In the genomic region with DNA sequence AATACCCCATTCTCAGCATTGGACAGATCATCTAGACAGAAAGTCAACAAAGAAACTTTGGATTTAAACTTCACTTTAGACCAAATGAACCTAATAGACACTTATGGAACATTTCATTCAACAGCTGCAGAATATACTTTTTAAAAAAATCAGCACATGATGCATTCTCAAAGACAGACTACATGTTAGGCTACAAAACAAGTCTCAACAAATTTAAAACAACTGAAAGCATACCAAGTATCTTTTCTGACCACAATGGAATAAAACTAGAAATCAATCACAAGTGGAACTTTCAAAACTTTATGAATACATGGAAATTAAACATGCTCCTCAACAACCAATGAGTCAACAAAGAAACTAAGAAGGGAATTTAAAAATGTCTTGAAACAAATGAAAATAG, we compare ENCODE assay signal across 23 cellular contexts. TPM values are rescaled to one million over a fixed set of nuclear protein-coding genes. Genes with fewer than 3 reads are reported as not detected.
DNase-seq lines count a peak whose midpoint lies in the region; ATAC-seq, FAIRE-seq and TF ChIP-seq lines count a peak whose summit lies in the region.
"Had no signal": no experiment of that assay in that cellular context is flagged by ENCODE, and none has a peak within 500 bp of the region (broad histone marks: within the 10 kb centered on the region; RNA-seq: fewer than 3 reads in every experiment).

No MANE protein-coding gene starts in this region.

- DNase-seq in A549 (ENCODE audit: low read depth in 1 of 2, low spot score in 1 of 2), result no peak
- DNase-seq in astrocyte (ENCODE audit: low read depth), result no peak
- DNase-seq in epithelial cell of esophagus (ENCODE audit: low read depth), result peak; percentile 43
- no peak for DNase-seq in keratinocyte (ENCODE audit: low read depth, low spot score)
- no peak for DNase-seq in GM10266 (ENCODE audit: extremely low spot score)
- DNase-seq: 8988T; AML-193; Caco-2; Calu3; CD4-positive, alpha-beta T cell; CD8-positive, alpha-beta T cell; DMS79 treated with DMSO at 0.1 percent for 48 hours; GF-D8 had no signal

- TF ChIP-seq RAD21 in A549 (conservative IDR thresholded peaks at IDR 0.05 in 1 of 2, IDR thresholded peaks at IDR 0.05 in 1 of 2), result no peak

- no peaks in the 10 kb centered on the region for H3K4me1 Mint-ChIP-seq in astrocyte (ENCODE audit: low read depth, unreplicated experiment)
- H3K4me1 Mint-ChIP-seq: B cell had no signal

- 0 out of 3 replicates have a peak, but pooled peaks cover 2% of the 10 kb centered on the region for H3K9me3 ChIP-seq in A549
- no peaks in the 10 kb centered on the region for H3K9me3 ChIP-seq in astrocyte (ENCODE audit: insufficient read depth, low read depth, low read length)
- H3K9me3 ChIP-seq in keratinocyte (ENCODE audit: control insufficient read depth, low read depth, low read length), result no peaks in the 10 kb centered on the region
- H3K9me3 ChIP-seq: Caco-2 had no signal

- dilution Hi-C loops in keratinocyte (cut with MboI; ENCODE audit: extremely low pct_ligation_motif_present, low sequenced_read_pairs), result no loop called here

- H3K27ac Mint-ChIP-seq in astrocyte (ENCODE audit: unreplicated experiment), result no peak overlapping the region
- H3K27ac Mint-ChIP-seq: B cell; CD4-positive, alpha-beta T cell; CD8-positive, alpha-beta T cell had no signal

- no peaks in the 10 kb centered on the region for H3K9me1 ChIP-seq in keratinocyte (ENCODE audit: control insufficient read depth, extremely low read depth, insufficient read depth, low read length)

- H3K27me3 ChIP-seq in astrocyte (ENCODE audit: insufficient read depth, low read length), result no peaks in the 10 kb centered on the region
- no peaks in the 10 kb centered on the region for H3K27me3 ChIP-seq in keratinocyte (ENCODE audit: control insufficient read depth, extremely low read depth, insufficient read depth, low read length)
- H3K27me3 ChIP-seq: BLaER1 treated with 17β-estradiol and CSF1 and Interleukin-3, amounts not matched to agents 10 nM and 100 nM had no signal

- no peak for ATAC-seq in A549
- no peak for ATAC-seq in HG03139 (IDR thresholded peaks at IDR 0.05; ENCODE audit: unreplicated experiment)
- ATAC-seq in GM21360 (IDR thresholded peaks at IDR 0.05; ENCODE audit: unreplicated experiment), result no peak
- ATAC-seq: CD8-positive, alpha-beta T cell; GM12878 had no signal

- no peak overlapping the region for H3K4me2 ChIP-seq in A549
- no peak overlapping the region for H3K4me2 ChIP-seq in astrocyte (ENCODE audit: low read length)
- H3K4me2 ChIP-seq in keratinocyte (ENCODE audit: control insufficient read depth, extremely low read depth, insufficient read depth, low read depth, low read length), result peak overlapping the region; percentile 32
- H3K4me2 ChIP-seq: BLaER1 treated with 17β-estradiol and CSF1 and Interleukin-3, amounts not matched to agents 10 nM and 100 nM had no signal

- H3K4me3 Mint-ChIP-seq in astrocyte (ENCODE audit: unreplicated experiment), result no peak overlapping the region
- H3K4me3 Mint-ChIP-seq: B cell; CD4-positive, alpha-beta T cell; CD8-positive, alpha-beta T cell had no signal

- H3K4me3 ChIP-seq in A549 (no peak overlapping the region), astrocyte (ENCODE audit: insufficient read depth, low read depth, low read length) (no peak overlapping the region), epithelial cell of esophagus (ENCODE audit: low read length) (no peak overlapping the region), keratinocyte (ENCODE audit: control insufficient read depth in 2 of 3, extremely low read depth in 1 of 3, insufficient read depth in 2 of 3, low read depth in 1 of 3, low read length in 3 of 3) (no peak overlapping the region)
- H3K4me3 ChIP-seq: BLaER1 treated with 17β-estradiol and CSF1 and Interleukin-3, amounts not matched to agents 10 nM and 100 nM; GM12878 had no signal

- H3K36me3 ChIP-seq in astrocyte (ENCODE audit: insufficient read depth, low read length) (no peaks in the 10 kb centered on the region), keratinocyte (ENCODE audit: control insufficient read depth in 2 of 2, extremely low read depth in 1 of 2, insufficient read depth in 2 of 2, low read length in 2 of 2) (no peaks in the 10 kb centered on the region)
- H3K36me3 ChIP-seq: BLaER1 treated with 17β-estradiol and CSF1 and Interleukin-3, amounts not matched to agents 10 nM and 100 nM had no signal

- peaks cover 4% of the 10 kb centered on the region for H3K27me3 Mint-ChIP-seq in astrocyte (ENCODE audit: low read depth, unreplicated experiment)

- TF ChIP-seq EP300 in A549 (IDR thresholded peaks at IDR 0.05), result no peak

- peaks cover 3% of the 10 kb centered on the region for H3K9me3 Mint-ChIP-seq in astrocyte (ENCODE audit: unreplicated experiment)
- H3K9me3 Mint-ChIP-seq: CD4-positive, alpha-beta T cell had no signal

- H4K20me1 ChIP-seq in astrocyte (ENCODE audit: insufficient read depth, low read length) (no peaks in the 10 kb centered on the region), keratinocyte (ENCODE audit: control insufficient read depth, extremely low read depth, insufficient read depth, low read length) (no peaks in the 10 kb centered on the region)
- H4K20me1 ChIP-seq: BLaER1 treated with 17β-estradiol and CSF1 and Interleukin-3, amounts not matched to agents 10 nM and 100 nM had no signal

- H2AFZ ChIP-seq in astrocyte (ENCODE audit: low read depth, low read length), result no peak overlapping the region
- H2AFZ ChIP-seq in keratinocyte (ENCODE audit: control insufficient read depth, low read length), result peak overlapping the region; percentile 22

- H3K9ac ChIP-seq in astrocyte (ENCODE audit: low read length), result no peak overlapping the region
- no peak overlapping the region for H3K9ac ChIP-seq in keratinocyte (ENCODE audit: control insufficient read depth, extremely low read depth, insufficient read depth, low read length)
- H3K9ac ChIP-seq: BLaER1 treated with 17β-estradiol and CSF1 and Interleukin-3, amounts not matched to agents 10 nM and 100 nM had no signal

- POLR2A ChIA-PET in A549 (lab: Yijun Ruan, JAX), result no interaction called here

- H3K4me1 ChIP-seq in A549 (no peaks in the 10 kb centered on the region), astrocyte (ENCODE audit: insufficient read depth, low read length) (no peaks in the 10 kb centered on the region), keratinocyte (ENCODE audit: control insufficient read depth, extremely low read depth, insufficient read depth, low read length) (peaks cover 5% of the 10 kb centered on the region)
- H3K4me1 ChIP-seq: Caco-2 had no signal

- TF ChIP-seq POLR2A in A549 (IDR thresholded peaks at IDR 0.05; ENCODE audit: low read length), result no peak

- H3K27ac ChIP-seq in A549, result no peak overlapping the region
- H3K27ac ChIP-seq in astrocyte (ENCODE audit: low read depth, low read length), result no peak overlapping the region
- H3K27ac ChIP-seq in keratinocyte (ENCODE audit: control insufficient read depth, insufficient read depth, low read length), result no peak overlapping the region
- H3K27ac ChIP-seq: BLaER1 treated with 17β-estradiol and CSF1 and Interleukin-3, amounts not matched to agents 10 nM and 100 nM; C4-2B had no signal

- H3K79me2 ChIP-seq in astrocyte (ENCODE audit: insufficient read depth, low read length), result no peaks in the 10 kb centered on the region
- no peaks in the 10 kb centered on the region for H3K79me2 ChIP-seq in keratinocyte (ENCODE audit: control insufficient read depth, insufficient read depth, low read length)

- CTCF ChIA-PET in A549 (lab: Yijun Ruan, JAX), result interaction anchor here (6.1 kb wide), 1 partner anchor 13 kb away, joined by 45 read pairs; no protein-coding TSS in a partner anchor

- no peaks in the 10 kb centered on the region for H3K36me3 Mint-ChIP-seq in astrocyte (ENCODE audit: low read depth, unreplicated experiment)
- H3K36me3 Mint-ChIP-seq: CD8-positive, alpha-beta T cell had no signal

- no peak for TF ChIP-seq CTCF in A549 (IDR thresholded peaks at IDR 0.05)
- TF ChIP-seq CTCF in astrocyte (IDR thresholded peaks at IDR 0.05; ENCODE audit: insufficient read depth, low read depth, low read length), result no peak
- TF ChIP-seq CTCF in epithelial cell of esophagus (IDR thresholded peaks at IDR 0.05; ENCODE audit: insufficient read depth, low read depth, low read length, missing control alignments), result no peak
- no peak for TF ChIP-seq CTCF in keratinocyte (optimal IDR thresholded peaks at IDR 0.05 in 1 of 3, IDR thresholded peaks at IDR 0.05 in 1 of 3, conservative IDR thresholded peaks at IDR 0.05 in 1 of 3; ENCODE audit: extremely low read depth in 1 of 3, insufficient read depth in 2 of 3, low read length in 3 of 3)
- TF ChIP-seq CTCF in GM10266 (IDR thresholded peaks at IDR 0.05; ENCODE audit: control insufficient read depth, insufficient read depth, low read depth, missing control alignments), result no peak

- FAIRE-seq in A549 (lab: Jason Lieb, UNC) (peak; percentile 7), astrocyte (lab: Jason Lieb, UNC) (peak; percentile 9), keratinocyte (lab: Jason Lieb, UNC) (no peak)
- FAIRE-seq: A204.1, D721Med, GM12878, GM12892, GM18507 had no signal

RNA-seq across cellular contexts. Expression of gene SERP1, which starts 37.9 kb away (rescaled TPM):
- 78.6 and 94.7 TPM in 2 replicates for polyA plus RNA-seq in A549 (2011; rRNA removed)
- 128 and 156 TPM in 2 replicates for polyA plus RNA-seq in A549 (2012; cell fraction: cytosol; rRNA removed)
- 92.5 and 165 TPM in 2 replicates for polyA plus RNA-seq in A549 (2012; cell fraction: nucleus; rRNA removed)
- polyA plus RNA-seq in A549 (2017; fragmentation: RNase III; extraction: RNeasy Plus Mini Kit Qiagen cat#74134 plus additional on column Dnase treatment), result 82.9 to 85.8 TPM (median 84.3 TPM) in 3 replicates
- polyA minus RNA-seq in A549 (2011; rRNA and poly(A)+ RNA removed), result 32.5 and 39.1 TPM in 2 replicates
- total RNA-seq in astrocyte, result 119 and 131 TPM in 2 replicates
- 56.2 to 84.2 TPM (median 61.8 TPM) in 3 replicates for polyA plus RNA-seq in keratinocyte
- 69.5 TPM for polyA plus RNA-seq in keratinocyte (2011; ENCODE audit: low read depth)
- polyA plus RNA-seq in keratinocyte (2011; cell fraction: cytosol; rRNA removed), result 55.0 and 91.6 TPM in 2 replicates
- polyA plus RNA-seq in keratinocyte (2011; cell fraction: nucleus; rRNA removed), result 44.8 and 58.8 TPM in 2 replicates
- polyA plus RNA-seq in keratinocyte (2012; ENCODE audit: low replicate concordance), result 84.6 and 89.6 TPM in 2 replicates
- polyA minus RNA-seq in keratinocyte, result 13.7 to 47.3 TPM (median 26.0 TPM) in 3 replicates
- polyA minus RNA-seq in keratinocyte (2011; cell fraction: cytosol; rRNA and poly(A)+ RNA removed), result 211 TPM
- 46.6 and 49.6 TPM in 2 replicates for polyA minus RNA-seq in keratinocyte (2011; cell fraction: nucleus; rRNA and poly(A)+ RNA removed)

RNA-seq across cellular contexts. Expression of gene EIF2A, which starts 38.2 kb away (rescaled TPM):
- polyA plus RNA-seq in A549 (2011; rRNA removed) (122 and 141 TPM in 2 replicates), A549 (2017; fragmentation: RNase III; extraction: RNeasy Plus Mini Kit Qiagen cat#74134 plus additional on column Dnase treatment) (105 to 126 TPM (median 110 TPM) in 3 replicates), keratinocyte (51.3 to 147 TPM (median 104 TPM) in 3 replicates)
- polyA plus RNA-seq in A549 (2012; cell fraction: cytosol; rRNA removed), result 64.3 and 66.7 TPM in 2 replicates
- polyA plus RNA-seq in A549 (2012; cell fraction: nucleus; rRNA removed), result 26.4 and 37.4 TPM in 2 replicates
- 62.0 and 69.8 TPM in 2 replicates for polyA minus RNA-seq in A549 (2011; rRNA and poly(A)+ RNA removed)
- total RNA-seq in astrocyte, result 64.2 and 69.9 TPM in 2 replicates
- polyA plus RNA-seq in keratinocyte (2011; ENCODE audit: low read depth), result 324 TPM
- 78.8 and 149 TPM in 2 replicates for polyA plus RNA-seq in keratinocyte (2011; cell fraction: cytosol; rRNA removed)
- polyA plus RNA-seq in keratinocyte (2011; cell fraction: nucleus; rRNA removed), result 66.7 and 83.8 TPM in 2 replicates
- polyA plus RNA-seq in keratinocyte (2012; ENCODE audit: low replicate concordance), result 50.7 and 55.3 TPM in 2 replicates
- 12.9 to 95.7 TPM (median 71.7 TPM) in 3 replicates for polyA minus RNA-seq in keratinocyte
- 24.6 TPM for polyA minus RNA-seq in keratinocyte (2011; cell fraction: cytosol; rRNA and poly(A)+ RNA removed)
- 25.0 and 35.0 TPM in 2 replicates for polyA minus RNA-seq in keratinocyte (2011; cell fraction: nucleus; rRNA and poly(A)+ RNA removed)
